In the genomic region with DNA sequence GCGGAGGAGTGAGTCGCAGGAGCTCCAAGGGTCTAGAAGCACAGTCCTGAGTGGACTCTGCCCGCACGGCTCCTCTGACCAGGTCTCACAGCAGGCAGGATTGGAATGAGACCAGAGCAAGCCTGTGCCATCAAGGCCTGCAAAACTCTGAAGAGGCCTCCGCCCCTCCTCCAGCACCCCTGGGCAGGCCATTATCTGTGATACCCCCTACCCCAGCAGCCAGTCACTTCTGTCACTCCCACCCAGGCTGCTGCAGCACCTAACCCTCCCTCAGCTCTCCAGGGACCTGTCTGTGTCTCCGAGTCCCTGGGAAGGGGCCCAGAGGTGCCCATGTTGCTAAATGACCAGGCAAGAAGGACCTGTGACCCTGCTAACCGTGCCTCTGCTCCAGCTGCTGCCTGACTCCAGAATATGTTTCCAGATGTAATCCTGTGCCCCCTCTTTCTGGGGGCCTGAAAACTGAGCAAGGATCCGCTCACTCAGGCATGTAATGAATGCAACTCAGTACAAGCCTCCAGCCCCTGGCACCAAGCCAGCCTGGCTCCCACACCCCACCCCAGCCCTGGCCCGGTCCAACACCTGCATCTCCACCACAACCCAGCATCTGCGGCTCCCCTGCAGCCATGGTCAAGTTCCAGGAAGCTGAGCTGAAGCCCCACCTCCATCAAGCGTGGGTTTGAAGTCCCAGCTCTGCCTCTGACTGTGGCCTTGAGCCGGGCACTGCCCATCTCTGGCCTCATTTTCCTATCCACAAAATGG, we compare ENCODE assay signal across 21 cellular contexts. TPM values are rescaled to one million over a fixed set of nuclear protein-coding genes. Genes with fewer than 3 reads are reported as not detected.
DNase-seq lines count a peak whose midpoint lies in the region; ATAC-seq and TF ChIP-seq lines count a peak whose summit lies in the region.
"Had no signal": no experiment of that assay in that cellular context is flagged by ENCODE, and none has a peak within 500 bp of the region (broad histone marks: within the 10 kb centered on the region; RNA-seq: fewer than 3 reads in every experiment).

No MANE protein-coding gene starts in this region.

- TF ChIP-seq CTCF in mucosa of descending colon (IDR thresholded peaks at IDR 0.05), result no peak

- peak; percentile 22 for ATAC-seq in mucosa of descending colon
- no peak for ATAC-seq in GM19467 (IDR thresholded peaks at IDR 0.05; ENCODE audit: unreplicated experiment)
- ATAC-seq in GM18511 (IDR thresholded peaks at IDR 0.05; ENCODE audit: unreplicated experiment), result no peak
- ATAC-seq: activated CD8-positive, alpha-beta T cell treated with anti-CD3 and anti-CD28 coated beads, Interleukin-2, amount 10 ng/mL, durations not matched to agents 7 days and 5 days; effector memory CD8-positive, alpha-beta T cell; psoas muscle had no signal

- H3K4me1 ChIP-seq in mucosa of descending colon (ENCODE audit: low read depth), result no peaks in the 10 kb centered on the region
- H3K4me1 ChIP-seq: esophagus squamous epithelium, neural progenitor cell, psoas muscle, spleen had no signal

- intact Hi-C loops in mucosa of descending colon (cut with DNase I, micrococcal nuclease), result no loop called here

- DNase-seq in NCI-H187 (lab: John Stamatoyannopoulos, UW), result peak; percentile 25 to 47
- no peak for DNase-seq in NCI-H187 treated with DMSO at 0.1 percent for 48 hours (lab: John Stamatoyannopoulos, UW)
- peak; percentile 59 for DNase-seq in NAMALWA (ENCODE audit: low spot score)
- DNase-seq in NCI-H526 treated with DMSO at 0.1 percent for 48 hours (lab: John Stamatoyannopoulos, UW), result peak; percentile 22
- DNase-seq in mucosa of descending colon, result peak in 1 of 3 donors; percentile 47
- no peak for DNase-seq in COLO829 (ENCODE audit: low spot score)
- DNase-seq: activated CD4-positive, CD25-positive, alpha-beta regulatory T cell; activated CD8-positive, alpha-beta T cell treated with anti-CD3 and anti-CD28 coated beads, Interleukin-2, amount 10 ng/mL, durations not matched to agents 7 days and 5 days; activated naive CD4-positive, alpha-beta T cell treated with anti-CD3 and anti-CD28 coated beads, Interleukin-2, amount 10 ng/mL, durations not matched to agents 7 days and 5 days; activated T-cell treated with anti-CD3 and anti-CD28 coated beads, Interleukin-2, amount 50 U/mL, for 24 hours; cerebellar nuclear complex; effector memory CD8-positive, alpha-beta T cell; esophagus squamous epithelium; midbrain; MV-4-11; PC-9; psoas muscle; spleen had no signal

- no peaks in the 10 kb centered on the region for H3K36me3 ChIP-seq in mucosa of descending colon (ENCODE audit: low read depth)
- H3K36me3 ChIP-seq: esophagus squamous epithelium, neural progenitor cell, spleen had no signal

- H3K4me3 ChIP-seq in mucosa of descending colon, result no peak overlapping the region
- H3K4me3 ChIP-seq: esophagus squamous epithelium, neural progenitor cell, PC-9, psoas muscle, spleen had no signal

- no peaks in the 10 kb centered on the region for H3K9me3 ChIP-seq in mucosa of descending colon
- H3K9me3 ChIP-seq: esophagus squamous epithelium, psoas muscle, spleen had no signal

RNA-seq across cellular contexts. Expression of gene COL16A1, which starts 22.1 kb away (rescaled TPM):
- total RNA-seq in mucosa of descending colon, result 10 to 100 TPM; 11.2 to 62.9 (median 19.3) TPM
- total RNA-seq: activated CD8-positive, alpha-beta T cell treated with anti-CD3 and anti-CD28 coated beads, Interleukin-2, amount 10 ng/mL, durations not matched to agents 7 days and 5 days had no signal

RNA-seq across cellular contexts. Expression of gene ADGRB2, which starts 38.2 kb away (rescaled TPM):
- 1 to 10 TPM in 1 of 3 donors, under 1 TPM in 2; 0.55 to 3.8 (median 0.65) TPM for total RNA-seq in mucosa of descending colon

Comparison
In these comparisons a context has a peak if more than half of its experiments do, and no peak if none do; other contexts are left out.
1. DNase-seq: peak in NCI-H187 (2 of 2), NAMALWA (single experiment) and NCI-H526 treated with DMSO at 0.1 percent for 48 hours (single experiment); none in NCI-H187 treated with DMSO at 0.1 percent for 48 hours (single experiment) and COLO829 (single experiment).